Comparison of ENCODE assay signal across 11 cellular contexts in the genomic region with DNA sequence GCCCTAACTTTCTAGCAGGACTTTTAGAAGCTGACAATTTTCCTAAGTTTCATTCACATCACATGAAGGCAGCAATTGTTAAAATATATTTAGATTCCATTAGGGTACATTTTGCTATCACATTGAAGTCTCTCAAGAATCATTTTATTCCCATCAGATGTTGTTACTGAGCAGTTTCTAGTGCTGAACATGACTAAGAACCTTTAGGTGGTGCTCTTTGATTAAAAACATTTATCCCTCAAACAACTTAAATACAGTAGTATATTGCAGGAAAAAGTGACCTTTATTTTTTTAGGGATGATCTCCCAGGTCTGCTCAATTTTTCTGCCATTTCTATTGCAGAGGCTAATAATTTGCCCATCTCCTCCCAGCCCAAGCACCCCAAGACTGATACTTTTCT. TPM values are rescaled to one million over a fixed set of nuclear protein-coding genes. Genes with fewer than 3 reads are reported as not detected.
DNase-seq lines count a peak whose midpoint lies in the region; ATAC-seq and TF ChIP-seq lines count a peak whose summit lies in the region.
"Had no signal": no experiment of that assay in that cellular context is flagged by ENCODE, and none has a peak within 500 bp of the region (broad histone marks: within the 10 kb centered on the region; RNA-seq: fewer than 3 reads in every experiment).

No MANE protein-coding gene starts in this region.

- no peak for DNase-seq in natural killer cell
- DNase-seq in natural killer cell treated with Interleukin-12 subunit alpha and Interleukin-12 subunit beta and Interleukin-15 and Interleukin-18, amount 100 ng/mL, for 72 hours (ENCODE audit: low spot score) = no peak
- peak; percentile 23 for DNase-seq in RPMI7951 (ENCODE audit: low read depth)
- DNase-seq in fibroblast of peridontal ligament (ENCODE audit: extremely low read depth) = peak; percentile 30
- DNase-seq in superior temporal gyrus (ENCODE audit: extremely low spot score) = peak; percentile 43
- DNase-seq: activated T-cell treated with anti-CD3 and anti-CD28 coated beads, Interleukin-2, amount 50 U/mL, for 1 hour; MG63; NK-92 treated with Interleukin-12 subunit alpha and Interleukin-12 subunit beta, amount 100 ng/mL, for 24 hours had no signal

- intact Hi-C loops in natural killer cell (cut with micrococcal nuclease) = no loop called here

- H3K36me3 Mint-ChIP-seq in natural killer cell = no peaks in the 10 kb centered on the region
- H3K36me3 Mint-ChIP-seq in natural killer cell treated with Interleukin-12 subunit alpha and Interleukin-12 subunit beta and Interleukin-15 and Interleukin-18, amount 100 ng/mL, for 72 hours = peaks cover 10% of the 10 kb centered on the region

- H3K4me1 Mint-ChIP-seq in natural killer cell = peaks cover 17 to 35% of the 10 kb centered on the region in 2 donors
- H3K4me1 Mint-ChIP-seq in natural killer cell treated with Interleukin-12 subunit alpha and Interleukin-12 subunit beta and Interleukin-15 and Interleukin-18, amount 100 ng/mL, for 72 hours (ENCODE audit: low read depth in 2 of 2) = peaks cover 19 to 22% of the 10 kb centered on the region in 2 donors

- H3K27ac Mint-ChIP-seq in natural killer cell = peak overlapping the region; percentile 7 to 35
- no peak overlapping the region for H3K27ac Mint-ChIP-seq in natural killer cell treated with Interleukin-12 subunit alpha and Interleukin-12 subunit beta and Interleukin-15 and Interleukin-18, amount 100 ng/mL, for 72 hours

- no peaks in the 10 kb centered on the region for H3K27me3 Mint-ChIP-seq in natural killer cell (ENCODE audit: low read depth in 2 of 2)
- no peaks in the 10 kb centered on the region for H3K27me3 Mint-ChIP-seq in natural killer cell treated with Interleukin-12 subunit alpha and Interleukin-12 subunit beta and Interleukin-15 and Interleukin-18, amount 100 ng/mL, for 72 hours

- H3K4me3 Mint-ChIP-seq in natural killer cell = no peak overlapping the region
- no peak overlapping the region for H3K4me3 Mint-ChIP-seq in natural killer cell treated with Interleukin-12 subunit alpha and Interleukin-12 subunit beta and Interleukin-15 and Interleukin-18, amount 100 ng/mL, for 72 hours

- ATAC-seq in natural killer cell = no peak
- ATAC-seq in natural killer cell treated with Interleukin-12 subunit alpha and Interleukin-12 subunit beta and Interleukin-15 and Interleukin-18, amount 100 ng/mL, for 72 hours = no peak
- no peak for ATAC-seq in HG03378 (IDR thresholded peaks at IDR 0.05; ENCODE audit: unreplicated experiment)
- ATAC-seq in HG02759 (IDR thresholded peaks at IDR 0.05; ENCODE audit: unreplicated experiment) = no peak
- no peak for ATAC-seq in HG03457 (IDR thresholded peaks at IDR 0.05; ENCODE audit: unreplicated experiment)

- no peak for TF ChIP-seq CTCF in natural killer cell (IDR thresholded peaks at IDR 0.05)

- no peaks in the 10 kb centered on the region for H3K9me3 Mint-ChIP-seq in natural killer cell
- H3K9me3 Mint-ChIP-seq in natural killer cell treated with Interleukin-12 subunit alpha and Interleukin-12 subunit beta and Interleukin-15 and Interleukin-18, amount 100 ng/mL, for 72 hours = no peaks in the 10 kb centered on the region

RNA-seq across cellular contexts. Expression of a gene that starts 22.9 kb away (rescaled TPM):
- 10 to 100 TPM; 82.2 to 88.8 (median 84.1) TPM for total RNA-seq in natural killer cell
- 100 to 1,000 TPM in 1 of 2 donors, 10 to 100 TPM in 1; 80.1 to 119 TPM for total RNA-seq in natural killer cell treated with Interleukin-12 subunit alpha and Interleukin-12 subunit beta and Interleukin-15 and Interleukin-18, amount 100 ng/mL, for 72 hours
- 129 and 158 TPM in 2 replicates for total RNA-seq in RPMI7951 (2014; rRNA removed; shearing (Covaris generic))

RNA-seq across cellular contexts. Expression of a gene that starts 58.0 kb away (rescaled TPM):
- 10 to 100 TPM; 13.9 to 22.0 (median 20.6) TPM for total RNA-seq in natural killer cell
- 10 to 100 TPM; 23.8 to 24.5 TPM for total RNA-seq in natural killer cell treated with Interleukin-12 subunit alpha and Interleukin-12 subunit beta and Interleukin-15 and Interleukin-18, amount 100 ng/mL, for 72 hours
- total RNA-seq in RPMI7951 (2014; rRNA removed; shearing (Covaris generic)) = 22.8 and 31.6 TPM in 2 replicates

Comparison
In these comparisons a context has a peak if more than half of its experiments do, and no peak if none do; other contexts are left out.
1. H3K27ac Mint-ChIP-seq: peak in natural killer cell (2 of 2); none in natural killer cell treated with Interleukin-12 subunit alpha and Interleukin-12 subunit beta and Interleukin-15 and Interleukin-18, amount 100 ng/mL, for 72 hours (0 of 2).
2. DNase-seq: peak in RPMI7951 (single experiment), fibroblast of peridontal ligament (single experiment) and superior temporal gyrus (single experiment); none in natural killer cell (single experiment) and natural killer cell treated with Interleukin-12 subunit alpha and Interleukin-12 subunit beta and Interleukin-15 and Interleukin-18, amount 100 ng/mL, for 72 hours (single experiment).